Comparison of ENCODE assay signal across 8 cellular contexts in genomic region chr18:58669731-58670379, GRCh38. TPM values are rescaled to one million over a fixed set of nuclear protein-coding genes. Genes with fewer than 3 reads are reported as not detected.
DNase-seq lines count a peak whose midpoint lies in the region; ATAC-seq and TF ChIP-seq lines count a peak whose summit lies in the region.

No MANE protein-coding gene starts in this region.

- ATAC-seq in CD8-positive, alpha-beta T cell = no peak
- ATAC-seq in T-cell (replicated peaks in 1 of 4) (no peak), HG03457 (IDR thresholded peaks at IDR 0.05; ENCODE audit: unreplicated experiment) (no peak)

- no peak overlapping the region for H3K27ac Mint-ChIP-seq in CD8-positive, alpha-beta T cell
- H3K27ac Mint-ChIP-seq in IgD-negative memory B cell (peak overlapping the region; percentile 87 to 95 (median 87)), T-cell (peak overlapping the region; percentile 83 to 88)

- no peaks in the 10 kb centered on the region for H3K36me3 ChIP-seq in CD8-positive, alpha-beta T cell (ENCODE audit: insufficient read depth, low read length)
- H3K36me3 ChIP-seq in kidney epithelial cell (ENCODE audit: control insufficient read depth, insufficient read depth, low read length) = no peaks in the 10 kb centered on the region

- H3K9me3 Mint-ChIP-seq in CD8-positive, alpha-beta T cell = no peaks in the 10 kb centered on the region
- H3K9me3 Mint-ChIP-seq in IgD-negative memory B cell = peaks cover 0 to 2% (median 0%) of the 10 kb centered on the region in 3 donors
- no peaks in the 10 kb centered on the region for H3K9me3 Mint-ChIP-seq in T-cell

- no peak overlapping the region for H3K27ac ChIP-seq in CD8-positive, alpha-beta T cell (ENCODE audit: low read depth, low read length)

- no peaks in the 10 kb centered on the region for H3K27me3 Mint-ChIP-seq in CD8-positive, alpha-beta T cell (ENCODE audit: low read depth)
- H3K27me3 Mint-ChIP-seq in IgD-negative memory B cell = no peaks in the 10 kb centered on the region
- H3K27me3 Mint-ChIP-seq in T-cell = no peaks in the 10 kb centered on the region

- CTCF ChIA-PET in CD8-positive, alpha-beta T cell (lab: Charles Lee) = interaction anchor here (1.8 to 4.0 kb wide), 2 partner anchors 11 to 94 kb away, joined by 9 to 22 read pairs; no protein-coding TSS in a partner anchor
- CTCF ChIA-PET in T-cell (lab: Charles Lee) = interaction anchor here (0.6 to 3.8 kb wide), 3 partner anchors 11 to 138 kb away, joined by 4 to 20 read pairs (median 16); no protein-coding TSS in a partner anchor

- H3K4me1 Mint-ChIP-seq in CD8-positive, alpha-beta T cell (ENCODE audit: low read depth) = peaks cover 36% of the 10 kb centered on the region
- peaks cover 32 to 50% (median 45%) of the 10 kb centered on the region in 3 donors for H3K4me1 Mint-ChIP-seq in IgD-negative memory B cell
- H3K4me1 Mint-ChIP-seq in T-cell = peaks cover 41 to 53% (median 41%) of the 10 kb centered on the region in 3 donors

- DNase-seq in CD8-positive, alpha-beta T cell = no peak
- DNase-seq in T-cell (no peak), kidney epithelial cell (ENCODE audit: low read depth) (peak; percentile 61), SKM-1 (lab: John Stamatoyannopoulos, UW; ENCODE audit: unreplicated experiment) (no peak), cerebellar cortex (ENCODE audit: low spot score) (no peak)
- DNase-seq in stimulated activated naive CD4-positive, alpha-beta T cell (lab: John Stamatoyannopoulos, UW) = no peak

- peaks cover 18% of the 10 kb centered on the region for H3K36me3 Mint-ChIP-seq in CD8-positive, alpha-beta T cell
- peaks cover 10% of the 10 kb centered on the region for H3K36me3 Mint-ChIP-seq in IgD-negative memory B cell
- H3K36me3 Mint-ChIP-seq in T-cell = peaks cover 13% of the 10 kb centered on the region

- POLR2A ChIA-PET in CD8-positive, alpha-beta T cell (lab: Charles Lee) = interaction anchor here (0.7 to 4.1 kb wide), 6 partner anchors 11 to 99 kb away, joined by 3 to 89 read pairs (median 14); no protein-coding TSS in a partner anchor
- POLR2A ChIA-PET in T-cell (lab: Charles Lee) = interaction anchor here (0.6 to 3.0 kb wide), 4 partner anchors 12 to 82 kb away, joined by 3 to 19 read pairs (median 3); no protein-coding TSS in a partner anchor

- intact Hi-C loops in CD8-positive, alpha-beta T cell (cut with DNase I, micrococcal nuclease) = loop anchor here (1.0 to 10.0 kb wide), 11 partner anchors 12 to 687 kb away; partner anchors contain the start of genes LMAN1 (in 2 of the 2), NEDD4L (in 2 of the 2), ALPK2 (in 1 of the 2) and SEC11C (in 1 of the 2)

- H3K4me3 ChIP-seq in CD8-positive, alpha-beta T cell (ENCODE audit: low read depth, low read length) = no peak overlapping the region
- peak overlapping the region; percentile 61 for H3K4me3 ChIP-seq in kidney epithelial cell (ENCODE audit: low read depth, low read length)

- TF ChIP-seq CTCF in CD8-positive, alpha-beta T cell (IDR thresholded peaks at IDR 0.05) = no peak
- TF ChIP-seq CTCF in kidney epithelial cell (IDR thresholded peaks at IDR 0.05; ENCODE audit: insufficient read depth, low read length, poor library complexity, severe bottlenecking) = no peak

- no peaks in the 10 kb centered on the region for H3K27me3 ChIP-seq in CD8-positive, alpha-beta T cell (ENCODE audit: insufficient read depth, low read length)
- no peaks in the 10 kb centered on the region for H3K27me3 ChIP-seq in kidney epithelial cell (ENCODE audit: control insufficient read depth, insufficient read depth, low read length)

- H3K4me3 Mint-ChIP-seq in CD8-positive, alpha-beta T cell = peak overlapping the region; percentile 84
- H3K4me3 Mint-ChIP-seq in IgD-negative memory B cell (peak overlapping the region; percentile 88 to 97 (median 94)), T-cell (peak overlapping the region; percentile 76 to 93 (median 89))

- H3K9me3 ChIP-seq in CD8-positive, alpha-beta T cell (ENCODE audit: low read length) = no peaks in the 10 kb centered on the region

- H3K4me1 ChIP-seq in CD8-positive, alpha-beta T cell (ENCODE audit: insufficient read depth, low read length) = peaks cover 34% of the 10 kb centered on the region

RNA-seq across cellular contexts. Expression of gene MALT1, which starts 1.4 kb away (rescaled TPM):
- total RNA-seq in CD8-positive, alpha-beta T cell = 10 to 100 TPM; 67.9 to 69.9 TPM
- 51.9 TPM for polyA plus RNA-seq in IgD-negative memory B cell
- total RNA-seq in T-cell = 10 to 100 TPM; 54.5 to 83.2 (median 69.5) TPM
- 18.4 and 19.8 TPM in 2 replicates for total RNA-seq in kidney epithelial cell

RNA-seq across cellular contexts. Expression of gene ALPK2, which starts 41.0 kb away (rescaled TPM):
- total RNA-seq in CD8-positive, alpha-beta T cell = under 1 TPM; 0.14 to 0.27 TPM
- not detected for polyA plus RNA-seq in IgD-negative memory B cell
- 1 to 10 TPM in 3 of 5 donors, under 1 TPM in 2; 0.25 to 3.1 (median 1.1) TPM for total RNA-seq in T-cell
- total RNA-seq in kidney epithelial cell = 12.2 and 13.5 TPM in 2 replicates
